Comparison of ENCODE assay signal across 8 cellular contexts in the genomic region with DNA sequence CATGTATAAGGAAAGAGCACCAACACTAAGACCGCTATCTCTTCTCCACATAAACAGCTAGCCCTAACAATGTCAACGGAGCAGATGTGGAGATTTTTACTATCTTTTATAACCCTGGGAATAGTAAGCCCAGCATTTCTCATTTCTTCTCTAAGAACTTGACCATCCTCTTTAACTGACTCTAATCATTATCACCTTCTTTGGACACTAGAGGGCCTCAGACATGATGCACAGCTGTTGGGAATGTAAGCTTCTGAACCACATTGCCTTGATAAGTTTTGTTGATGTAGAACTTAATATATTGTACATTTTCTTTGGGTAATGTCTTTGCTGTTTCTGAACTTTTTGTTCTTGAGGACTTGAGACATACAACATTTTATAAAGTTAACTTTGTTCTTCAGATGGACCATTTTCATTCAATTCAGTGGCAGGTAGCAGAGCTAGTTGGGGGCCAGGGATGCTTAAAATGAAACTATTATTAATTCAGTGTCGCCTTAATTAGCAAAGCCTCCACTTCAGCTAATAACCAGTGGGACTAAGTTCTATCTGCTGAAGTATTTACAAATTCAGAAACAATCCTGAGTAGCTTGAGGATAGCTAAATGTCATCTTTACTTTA. TPM values are rescaled to one million over a fixed set of nuclear protein-coding genes. Genes with fewer than 3 reads are reported as not detected.
DNase-seq lines count a peak whose midpoint lies in the region; ATAC-seq and TF ChIP-seq lines count a peak whose summit lies in the region.

No MANE protein-coding gene starts in this region.

- POLR2A ChIA-PET in activated B cell treated with CpG ODN at 0.5 μM for 24 hours (lab: Charles Lee): interaction anchor here (0.7 to 1.4 kb wide), 3 partner anchors 10 to 22 kb away, joined by 4 to 5 read pairs (median 5); a partner anchor contains a TSS

- peaks cover 15% of the 10 kb centered on the region for H3K36me3 ChIP-seq in BE2C

- H3K36me3 Mint-ChIP-seq in activated B cell treated with CpG ODN at 0.5 μM for 24 hours (ENCODE audit: low read depth): peaks cover 68% of the 10 kb centered on the region

- H3K9me3 Mint-ChIP-seq in activated B cell treated with CpG ODN at 0.5 μM for 24 hours: no peaks in the 10 kb centered on the region

- no peak overlapping the region for H3K4me3 Mint-ChIP-seq in activated B cell treated with CpG ODN at 0.5 μM for 24 hours

- peaks cover 12% of the 10 kb centered on the region for H3K4me1 Mint-ChIP-seq in activated B cell treated with CpG ODN at 0.5 μM for 24 hours

- H3K4me3 ChIP-seq in BE2C (ENCODE audit: low read depth, low read length): no peak overlapping the region

- DNase-seq in BE2C (no peak), NCI-H1930 (lab: John Stamatoyannopoulos, UW) (peak; percentile 23 to 39), activated B cell treated with CpG ODN at 0.5 μM for 24 hours (no peak), left cardiac atrium (no peak), smooth muscle cell of the brain vasculature (ENCODE audit: low read depth, low spot score) (peak; percentile 53), GF-D8 (lab: John Stamatoyannopoulos, UW) (no peak)

- no peaks in the 10 kb centered on the region for H3K9me3 ChIP-seq in BE2C

- ATAC-seq in GM18520 (IDR thresholded peaks at IDR 0.05; ENCODE audit: unreplicated experiment) (peak; percentile 66), HG02970 (IDR thresholded peaks at IDR 0.05; ENCODE audit: low FRiP score, unreplicated experiment) (peak; percentile 64), activated B cell treated with CpG ODN at 0.5 μM for 24 hours (ENCODE audit: low read depth) (peak; percentile 74), left cardiac atrium (peak; percentile 70 to 80)

- CTCF ChIA-PET in activated B cell treated with CpG ODN at 0.5 μM for 24 hours (lab: Charles Lee): interaction anchor here (0.8 to 8.8 kb wide), 16 partner anchors 9 to 411 kb away, joined by 3 to 81 read pairs (median 5); a partner anchor contains a TSS

- no peak overlapping the region for H3K27ac Mint-ChIP-seq in activated B cell treated with CpG ODN at 0.5 μM for 24 hours

- H3K4me1 ChIP-seq in BE2C: no peaks in the 10 kb centered on the region

- TF ChIP-seq CTCF in BE2C (IDR thresholded peaks at IDR 0.05; ENCODE audit: low read depth, low read length) (peak; percentile 87), activated B cell treated with CpG ODN at 0.5 μM for 24 hours (IDR thresholded peaks at IDR 0.05) (peak; percentile 37)

- intact Hi-C loops in activated B cell treated with CpG ODN at 0.5 μM for 24 hours (cut with micrococcal nuclease) (loop anchor here (1.0 kb wide), 3 partner anchors 10 to 54 kb away; a partner anchor contains a TSS), left cardiac atrium (cut with DNase I) (loop anchor here in 1 of 2 donors (5.0 kb wide), 1 partner anchor 53 kb away; no protein-coding TSS in a partner anchor)

- no peaks in the 10 kb centered on the region for H3K27me3 Mint-ChIP-seq in activated B cell treated with CpG ODN at 0.5 μM for 24 hours

- H3K27me3 ChIP-seq in BE2C: no peaks in the 10 kb centered on the region

RNA-seq across cellular contexts. Expression of a gene that starts 9.6 kb away (rescaled TPM):
- polyA plus RNA-seq in BE2C (2012; ENCODE audit: insufficient read depth, insufficient read length, low read depth): 96.4 TPM
- total RNA-seq in activated B cell treated with CpG ODN at 0.5 μM for 24 hours: not detected in 2 replicates
- total RNA-seq in left cardiac atrium: not detected

RNA-seq across cellular contexts. Expression of a gene that starts 10.3 kb away (rescaled TPM):
- polyA plus RNA-seq in BE2C (2012; ENCODE audit: insufficient read depth, insufficient read length, low read depth): 61.5 TPM
- total RNA-seq in activated B cell treated with CpG ODN at 0.5 μM for 24 hours (25.2 and 28.4 TPM in 2 replicates), left cardiac atrium (10 to 100 TPM; 27.6 to 30.9 TPM)

RNA-seq across cellular contexts. Expression of a gene that starts 45.4 kb away (rescaled TPM):
- not detected for polyA plus RNA-seq in BE2C (2012; ENCODE audit: insufficient read depth, insufficient read length, low read depth)
- not detected in 2 replicates for total RNA-seq in activated B cell treated with CpG ODN at 0.5 μM for 24 hours
- total RNA-seq in left cardiac atrium: not detected

Comparison
In these comparisons a context has a peak if more than half of its experiments do, and no peak if none do; other contexts are left out.
1. DNase-seq: peak in NCI-H1930 (2 of 2) and smooth muscle cell of the brain vasculature (single experiment); none in BE2C (single experiment), activated B cell treated with CpG ODN at 0.5 μM for 24 hours (single experiment), left cardiac atrium (single experiment) and GF-D8 (single experiment).
2. Peak in every context shown above with its lines, with median percentiles within 50 percentile points of each other: ATAC-seq.